In genomic region chr14:67186789-67187188, GRCh38 we compare ENCODE assay signal across 14 cellular contexts. TPM values are rescaled to one million over a fixed set of nuclear protein-coding genes. Genes with fewer than 3 reads are reported as not detected.
DNase-seq lines count a peak whose midpoint lies in the region; ATAC-seq and TF ChIP-seq lines count a peak whose summit lies in the region.
"Had no signal": no experiment of that assay in that cellular context is flagged by ENCODE, and none has a peak within 500 bp of the region (broad histone marks: within the 10 kb centered on the region; RNA-seq: fewer than 3 reads in every experiment).

No MANE protein-coding gene starts in this region.

- peaks cover 6% of the 10 kb centered on the region for H3K4me1 Mint-ChIP-seq in CD4-positive, alpha-beta T cell (ENCODE audit: low read depth)

- ATAC-seq in CD4-positive, alpha-beta T cell (ENCODE audit: poor library complexity): peak; percentile 46
- ATAC-seq in GM18502 (IDR thresholded peaks at IDR 0.05; ENCODE audit: poor library complexity, unreplicated experiment): peak; percentile 45
- ATAC-seq in Panc1: peak; percentile 57
- no peak for ATAC-seq in left cardiac atrium

- no peaks in the 10 kb centered on the region for H3K9me3 Mint-ChIP-seq in CD4-positive, alpha-beta T cell
- H3K9me3 Mint-ChIP-seq: H9 had no signal

- H3K9me3 ChIP-seq in CD4-positive, alpha-beta T cell (ENCODE audit: control insufficient read depth, low read length): no peaks in the 10 kb centered on the region
- no peaks in the 10 kb centered on the region for H3K9me3 ChIP-seq in Panc1 (ENCODE audit: control insufficient read depth, insufficient read depth, low read depth, low read length)

- intact Hi-C loops in CD4-positive, alpha-beta T cell (cut with DNase I, micrococcal nuclease): no loop called here
- intact Hi-C loops in Panc1 (cut with micrococcal nuclease; ENCODE audit: unreplicated experiment) (no loop called here), left cardiac atrium (cut with DNase I) (no loop called here)

- CTCF ChIA-PET in CD4-positive, alpha-beta T cell (lab: Charles Lee): interaction anchor here (1.1 kb wide), 1 partner anchor 15 kb away, joined by 3 read pairs; no protein-coding TSS in a partner anchor
- CTCF ChIA-PET in Panc1 (lab: Charles Lee): no interaction called here

- peak overlapping the region in 1 of 2 experiments; percentile 29; a peak in 2 of 4 replicates for H3K4me3 ChIP-seq in Panc1 (ENCODE audit: low read depth in 2 of 2, low read length in 2 of 2)

- POLR2A ChIA-PET in CD4-positive, alpha-beta T cell (lab: Charles Lee): no interaction called here
- POLR2A ChIA-PET in Panc1 (lab: Charles Lee): no interaction called here

- no peak for TF ChIP-seq CTCF in CD4-positive, alpha-beta T cell (IDR thresholded peaks at IDR 0.05)
- no peak for TF ChIP-seq CTCF in Panc1 (IDR thresholded peaks at IDR 0.05)

- H3K4me1 ChIP-seq in Panc1 (ENCODE audit: control insufficient read depth, insufficient read depth, low read length): peaks cover 40% of the 10 kb centered on the region

- no TSS peak for BruUV-seq in Panc1 (replicated peaks; lab: Mats Ljungman, UMichigan)

- no peak overlapping the region for H3K27ac ChIP-seq in CD4-positive, alpha-beta T cell (ENCODE audit: low read depth, low read length)
- peak overlapping the region; percentile 98 for H3K27ac ChIP-seq in Panc1 (ENCODE audit: low read length)
- H3K27ac ChIP-seq: brain microvascular endothelial cell had no signal

- no peaks in the 10 kb centered on the region for H3K36me3 ChIP-seq in Panc1 (ENCODE audit: control insufficient read depth, insufficient read depth, low read length)
- H3K36me3 ChIP-seq: brain microvascular endothelial cell had no signal

- no peak overlapping the region for H3K4me3 Mint-ChIP-seq in CD4-positive, alpha-beta T cell
- H3K4me3 Mint-ChIP-seq: H9 had no signal

- no peak overlapping the region for H3K27ac Mint-ChIP-seq in CD4-positive, alpha-beta T cell
- H3K27ac Mint-ChIP-seq: H9 had no signal

- H3K27me3 ChIP-seq in CD4-positive, alpha-beta T cell (ENCODE audit: control insufficient read depth, insufficient read depth, low read length): no peaks in the 10 kb centered on the region
- no peaks in the 10 kb centered on the region for H3K27me3 ChIP-seq in Panc1 (ENCODE audit: control insufficient read depth, insufficient read depth, low read length)
- H3K27me3 ChIP-seq: brain microvascular endothelial cell had no signal

- no peaks in the 10 kb centered on the region for H3K27me3 Mint-ChIP-seq in CD4-positive, alpha-beta T cell

- DNase-seq in CD4-positive, alpha-beta T cell: no peak
- no peak for DNase-seq in Panc1 (ENCODE audit: low read depth, low spot score)
- DNase-seq in iris pigment epithelial cell (ENCODE audit: low read depth): peak; percentile 45
- DNase-seq in D341Med (ENCODE audit: low spot score): no peak
- DNase-seq in left cardiac atrium: no peak
- DNase-seq in UCSD-AML1 (lab: John Stamatoyannopoulos, UW; ENCODE audit: unreplicated experiment): no peak
- DNase-seq: activated T-cell treated with anti-CD3 and anti-CD28 coated beads for 4 hours; H9; NCI-H2081; stimulated activated CD4-positive, alpha-beta T cell treated with anti-CD3 and anti-CD28 coated beads, Interleukin-1b, Interleukin-23, amount 100 ng/mL, for 48 hours; stimulated activated naive CD4-positive, alpha-beta T cell had no signal

- in situ Hi-C loops in Panc1 (cut with HindIII; ENCODE audit: low pct_unique_long_range_greater_than_20kb, low sequenced_read_pairs): no loop called here

- H3K36me3 Mint-ChIP-seq in CD4-positive, alpha-beta T cell (ENCODE audit: low read depth): peaks cover 5% of the 10 kb centered on the region

RNA-seq across cellular contexts. Expression of gene GARIN2, which starts 2.5 kb away (rescaled TPM):
- total RNA-seq in CD4-positive, alpha-beta T cell: not detected
- 8.9 TPM for total RNA-seq in Panc1 (2021; ENCODE audit: unreplicated experiment)
- 6.9 TPM for polyA plus RNA-seq in Panc1 (2012; ENCODE audit: insufficient read length)
- total RNA-seq in left cardiac atrium: not detected
- total RNA-seq: H9, posterior vena cava had no signal

RNA-seq across cellular contexts. Expression of gene PALS1, which starts 54.4 kb away (rescaled TPM):
- 10 to 100 TPM; 12.1 TPM for total RNA-seq in CD4-positive, alpha-beta T cell
- total RNA-seq in Panc1 (2021; ENCODE audit: unreplicated experiment) (52.6 TPM), left cardiac atrium (10 to 100 TPM; 13.7 to 15.9 TPM)
- polyA plus RNA-seq in Panc1 (2012; ENCODE audit: insufficient read length): 23.0 TPM

Comparison
In these comparisons a context has a peak if more than half of its experiments do, and no peak if none do; other contexts are left out.
1. ATAC-seq: peak in CD4-positive, alpha-beta T cell (single experiment), GM18502 (single experiment) and Panc1 (single experiment); none in left cardiac atrium (0 of 2).